In the genomic region with DNA sequence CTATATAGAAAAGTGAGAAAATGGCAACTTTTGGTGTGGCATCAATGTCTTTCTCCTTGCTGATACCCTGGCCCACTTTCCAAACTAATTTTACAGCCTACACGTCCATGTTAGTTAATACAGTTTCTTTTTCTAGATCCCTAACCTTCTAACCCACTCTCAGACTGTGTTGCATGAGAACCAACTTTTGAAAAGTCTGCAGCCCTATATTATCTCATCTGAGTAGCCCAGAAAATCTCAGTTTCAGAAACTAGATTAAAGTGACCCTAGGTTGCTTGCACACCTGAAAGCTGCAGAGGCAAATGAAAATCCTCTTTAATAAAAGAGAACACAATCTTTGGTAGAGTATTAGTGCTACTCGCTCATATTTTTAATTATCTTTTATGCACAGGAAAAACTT, we compare ENCODE assay signal across 23 cellular contexts.
A peak's percentile ranks its signal among the peaks of the same experiment; 100 is the strongest.
DNase-seq lines count a peak whose midpoint lies in the region; ATAC-seq and TF ChIP-seq lines count a peak whose summit lies in the region.
"Had no signal": no experiment of that assay in that cellular context is flagged by ENCODE, and none has a peak within 500 bp of the region (broad histone marks: within the 10 kb centered on the region; RNA-seq: fewer than 3 reads in every experiment).

No MANE protein-coding gene starts in this region.

- WGBS in hepatocyte (ENCODE audit: low lambda C conversion rate, missing lambda C conversion rate): 82% methylated on average over 2 of the region's 2 CpGs

- no peaks in the 10 kb centered on the region for H4K20me1 ChIP-seq in hepatocyte (ENCODE audit: insufficient read depth, poor library complexity, severe bottlenecking)

- H3K79me2 ChIP-seq in hepatocyte: no peaks in the 10 kb centered on the region

- ATAC-seq in GM18511 (IDR thresholded peaks at IDR 0.05; ENCODE audit: unreplicated experiment) (peak; percentile 89), GM21390 (IDR thresholded peaks at IDR 0.05; ENCODE audit: unreplicated experiment) (peak; percentile 89), HG02884 (IDR thresholded peaks at IDR 0.05; ENCODE audit: unreplicated experiment) (peak; percentile 93), HG03520 (IDR thresholded peaks at IDR 0.05; ENCODE audit: unreplicated experiment) (peak; percentile 88), HG03196 (IDR thresholded peaks at IDR 0.05; ENCODE audit: unreplicated experiment) (no peak)
- ATAC-seq: activated CD8-positive, alpha-beta T cell treated with anti-CD3 and anti-CD28 coated beads, Interleukin-2, amount 10 ng/mL, durations not matched to agents 7 days and 5 days; activated T-cell treated with anti-CD3 and anti-CD28 coated beads, Interleukin-2, amount 50 U/mL, for 72 hours; heart right ventricle; stimulated activated naive CD8-positive, alpha-beta T cell treated with anti-CD3 and anti-CD28 coated beads, Interleukin-15, Interleukin-2, amounts not matched to agents 100 U/mL and 50 U/mL, for 24 hours had no signal

- no peak overlapping the region for H3K4me3 ChIP-seq in hepatocyte
- H3K4me3 ChIP-seq: colonic mucosa, heart right ventricle, ovary, sigmoid colon, tibial nerve had no signal

- no peak overlapping the region for H3K4me2 ChIP-seq in hepatocyte

- no peak for TF ChIP-seq CTCF in hepatocyte (IDR thresholded peaks at IDR 0.05; ENCODE audit: poor library complexity)

- peaks cover 7% of the 10 kb centered on the region for H3K9me3 Mint-ChIP-seq in T-helper 2 cell treated with Interferon-gamma antibody and Interleukin-4, amounts not matched to agents 5 μg/mL and 100 μg/mL, for 36 hours
- H3K9me3 Mint-ChIP-seq in activated T-helper 1 cell treated with anti-CD3 and anti-CD28 coated beads, Interleukin-12 subunit alpha, Interleukin-12 subunit beta, Interleukin-2, Interleukin-4 antibody, amounts not matched to agents 30 ng/mL and 10 ng/mL and 1 ng/mL, durations not matched to agents 14 hours and 24 hours and 36 hours: peaks cover 25% of the 10 kb centered on the region

- H3K36me3 Mint-ChIP-seq in T-helper 2 cell treated with Interferon-gamma antibody and Interleukin-4, amounts not matched to agents 5 μg/mL and 100 μg/mL, for 36 hours (ENCODE audit: low read depth): no peaks in the 10 kb centered on the region
- H3K36me3 Mint-ChIP-seq in activated T-helper 1 cell treated with anti-CD3 and anti-CD28 coated beads, Interleukin-12 subunit alpha, Interleukin-12 subunit beta, Interleukin-2, Interleukin-4 antibody, amounts not matched to agents 30 ng/mL and 10 ng/mL and 1 ng/mL, durations not matched to agents 14 hours and 24 hours and 36 hours (ENCODE audit: low read depth): peaks cover 3% of the 10 kb centered on the region

- no peaks in the 10 kb centered on the region for H3K9me2 ChIP-seq in hepatocyte (replicated peaks; ENCODE audit: insufficient read depth)

- intact Hi-C loops in activated T-helper 1 cell treated with anti-CD3 and anti-CD28 coated beads, Interleukin-12 subunit alpha, Interleukin-12 subunit beta, Interleukin-2, Interleukin-4 antibody, amounts not matched to agents 30 ng/mL and 10 ng/mL and 1 ng/mL, durations not matched to agents 14 hours and 24 hours and 36 hours (cut with micrococcal nuclease): no loop called here

- H3K9me3 ChIP-seq in hepatocyte (ENCODE audit: low read depth): peaks cover 9% of the 10 kb centered on the region
- H3K9me3 ChIP-seq: colonic mucosa, ovary had no signal

- no peak overlapping the region for H2AFZ ChIP-seq in hepatocyte

- DNase-seq in hepatocyte (ENCODE audit: low spot score): no peak
- DNase-seq in T-helper 2 cell treated with Interferon-gamma antibody and Interleukin-4, amounts not matched to agents 5 μg/mL and 100 μg/mL, for 36 hours (ENCODE audit: low spot score): no peak
- no peak for DNase-seq in activated T-helper 1 cell treated with anti-CD3 and anti-CD28 coated beads, Interleukin-12 subunit alpha, Interleukin-12 subunit beta, Interleukin-2, Interleukin-4 antibody, amounts not matched to agents 30 ng/mL and 10 ng/mL and 1 ng/mL, durations not matched to agents 14 hours and 24 hours and 36 hours (ENCODE audit: low spot score)
- DNase-seq: activated CD4-positive, CD25-positive, alpha-beta regulatory T cell; activated CD8-positive, alpha-beta T cell treated with anti-CD3 and anti-CD28 coated beads, Interleukin-2, amount 10 ng/mL, durations not matched to agents 7 days and 5 days; activated T-cell treated with anti-CD3 and anti-CD28 coated beads, Interleukin-2, amount 50 U/mL, for 72 hours; CD4-positive, alpha-beta T cell; colonic mucosa; DMS153; HCEC 1CT; heart right ventricle; islet precursor cell; NCI-H1436; ovary; sigmoid colon; stimulated activated naive CD8-positive, alpha-beta T cell treated with anti-CD3 and anti-CD28 coated beads, Interleukin-15, Interleukin-2, amounts not matched to agents 100 U/mL and 50 U/mL, for 24 hours had no signal

- no peak overlapping the region for H3K27ac ChIP-seq in hepatocyte
- H3K27ac ChIP-seq: colonic mucosa, heart right ventricle, ovary, sigmoid colon, tibial nerve had no signal

- H3K4me1 Mint-ChIP-seq in T-helper 2 cell treated with Interferon-gamma antibody and Interleukin-4, amounts not matched to agents 5 μg/mL and 100 μg/mL, for 36 hours (ENCODE audit: low read depth): no peaks in the 10 kb centered on the region
- peaks cover 6% of the 10 kb centered on the region for H3K4me1 Mint-ChIP-seq in activated T-helper 1 cell treated with anti-CD3 and anti-CD28 coated beads, Interleukin-12 subunit alpha, Interleukin-12 subunit beta, Interleukin-2, Interleukin-4 antibody, amounts not matched to agents 30 ng/mL and 10 ng/mL and 1 ng/mL, durations not matched to agents 14 hours and 24 hours and 36 hours (ENCODE audit: low read depth)

- H3K27me3 ChIP-seq in hepatocyte: no peaks in the 10 kb centered on the region
- H3K27me3 ChIP-seq: colonic mucosa, heart right ventricle, ovary, sigmoid colon, tibial nerve had no signal

- H3K4me3 Mint-ChIP-seq in T-helper 2 cell treated with Interferon-gamma antibody and Interleukin-4, amounts not matched to agents 5 μg/mL and 100 μg/mL, for 36 hours: no peak overlapping the region
- H3K4me3 Mint-ChIP-seq in activated T-helper 1 cell treated with anti-CD3 and anti-CD28 coated beads, Interleukin-12 subunit alpha, Interleukin-12 subunit beta, Interleukin-2, Interleukin-4 antibody, amounts not matched to agents 30 ng/mL and 10 ng/mL and 1 ng/mL, durations not matched to agents 14 hours and 24 hours and 36 hours: no peak overlapping the region
- H3K4me3 Mint-ChIP-seq: activated CD8-positive, alpha-beta T cell treated with anti-CD3 and anti-CD28 coated beads, Interleukin-2, amount 10 ng/mL, durations not matched to agents 7 days and 5 days; activated T-cell treated with anti-CD3 and anti-CD28 coated beads, Interleukin-2, amount 50 U/mL, for 72 hours; brain; CD4-positive, alpha-beta T cell had no signal

- no peaks in the 10 kb centered on the region for H3K4me1 ChIP-seq in hepatocyte (ENCODE audit: insufficient read depth)
- H3K4me1 ChIP-seq: colonic mucosa, heart right ventricle, sigmoid colon, tibial nerve had no signal

- H3K27me3 Mint-ChIP-seq in T-helper 2 cell treated with Interferon-gamma antibody and Interleukin-4, amounts not matched to agents 5 μg/mL and 100 μg/mL, for 36 hours (ENCODE audit: low read depth): peaks cover 16% of the 10 kb centered on the region
- peaks cover 10% of the 10 kb centered on the region for H3K27me3 Mint-ChIP-seq in activated T-helper 1 cell treated with anti-CD3 and anti-CD28 coated beads, Interleukin-12 subunit alpha, Interleukin-12 subunit beta, Interleukin-2, Interleukin-4 antibody, amounts not matched to agents 30 ng/mL and 10 ng/mL and 1 ng/mL, durations not matched to agents 14 hours and 24 hours and 36 hours (ENCODE audit: insufficient read depth)
- H3K27me3 Mint-ChIP-seq: brain; CD4-positive, alpha-beta T cell had no signal

- H3K36me3 ChIP-seq in hepatocyte (replicated peaks; ENCODE audit: insufficient read depth, low read depth): no peaks in the 10 kb centered on the region
- H3K36me3 ChIP-seq: colonic mucosa, heart right ventricle, ovary, sigmoid colon, tibial nerve had no signal

- no peak overlapping the region for H3K27ac Mint-ChIP-seq in T-helper 2 cell treated with Interferon-gamma antibody and Interleukin-4, amounts not matched to agents 5 μg/mL and 100 μg/mL, for 36 hours
- no peak overlapping the region for H3K27ac Mint-ChIP-seq in activated T-helper 1 cell treated with anti-CD3 and anti-CD28 coated beads, Interleukin-12 subunit alpha, Interleukin-12 subunit beta, Interleukin-2, Interleukin-4 antibody, amounts not matched to agents 30 ng/mL and 10 ng/mL and 1 ng/mL, durations not matched to agents 14 hours and 24 hours and 36 hours
- H3K27ac Mint-ChIP-seq: activated CD8-positive, alpha-beta T cell treated with anti-CD3 and anti-CD28 coated beads, Interleukin-2, amount 10 ng/mL, durations not matched to agents 7 days and 5 days; activated T-cell treated with anti-CD3 and anti-CD28 coated beads, Interleukin-2, amount 50 U/mL, for 72 hours; brain; CD4-positive, alpha-beta T cell had no signal
